In genomic region chr17:16313159-16314090, GRCh38 we compare ENCODE assay signal across 20 cellular contexts. TPM values are rescaled to one million over a fixed set of nuclear protein-coding genes. Genes with fewer than 3 reads are reported as not detected.
DNase-seq lines count a peak whose midpoint lies in the region; ATAC-seq and TF ChIP-seq lines count a peak whose summit lies in the region.
"Had no signal": no experiment of that assay in that cellular context is flagged by ENCODE, and none has a peak within 500 bp of the region (broad histone marks: within the 10 kb centered on the region; RNA-seq: fewer than 3 reads in every experiment).

No MANE protein-coding gene starts in this region.

- dilution Hi-C loops in IMR-90 (cut with HindIII; ENCODE audit: low sequenced_read_pairs, unreplicated experiment): no loop called here

- 0% methylated on average over 1 of the region's 7 CpGs; no CpG with 5 or more reads in 1 of the 2 experiments for WGBS in IMR-90 (ENCODE audit: extremely low coverage in 2 of 2, insufficient read length in 1 of 2), 2 experiments
- 59 to 63% (median 63%) methylated on average over 7 of the region's 7 CpGs for whole genome bisulfite sequencing in ovary, 3 donors

- no peak overlapping the region for H4K8ac ChIP-seq in IMR-90 (ENCODE audit: low read depth in 2 of 2, low read length in 2 of 2)

- intact Hi-C loops in IMR-90 (cut with micrococcal nuclease) (no loop called here), mucosa of descending colon (cut with DNase I, micrococcal nuclease) (no loop called here), A673 (cut with micrococcal nuclease; ENCODE audit: unreplicated experiment) (no loop called here), ovary (cut with DNase I) (no loop called here)
- intact Hi-C loops in activated CD4-positive, alpha-beta T cell treated with anti-CD3 and anti-CD28 coated beads for 36 hours (cut with DNase I, micrococcal nuclease): no loop called here

- H3K27ac Mint-ChIP-seq in central memory CD8-positive, alpha-beta T cell (ENCODE audit: low read depth): peak overlapping the region; percentile 29
- H3K27ac Mint-ChIP-seq in activated CD4-positive, alpha-beta T cell treated with anti-CD3 and anti-CD28 coated beads for 36 hours: no peak overlapping the region
- H3K27ac Mint-ChIP-seq: WTC11 had no signal

- H2BK120ac ChIP-seq in IMR-90 (ENCODE audit: low read depth, low read length): peak overlapping the region; percentile 35; the same call in 1 of the 2 replicates

- no peaks in the 10 kb centered on the region for H3K27me3 Mint-ChIP-seq in central memory CD8-positive, alpha-beta T cell
- no peaks in the 10 kb centered on the region for H3K27me3 Mint-ChIP-seq in activated CD4-positive, alpha-beta T cell treated with anti-CD3 and anti-CD28 coated beads for 36 hours

- CTCF ChIA-PET in IMR-90 (lab: Yijun Ruan, JAX) (interaction anchor here (0.5 to 1.2 kb wide), 2 partner anchors 9 to 1055 kb away, joined by 3 to 5 read pairs; no protein-coding TSS in a partner anchor), A673 (lab: Charles Lee) (no interaction called here)
- CTCF ChIA-PET in activated CD4-positive, alpha-beta T cell treated with anti-CD3 and anti-CD28 coated beads for 36 hours (lab: Charles Lee): interaction anchor here (0.6 to 0.7 kb wide), 2 partner anchors 105 to 194 kb away, joined by 3 read pairs; no protein-coding TSS in a partner anchor

- H3K9me3 ChIP-seq in BLaER1: peaks cover 18% of the 10 kb centered on the region
- no peaks in the 10 kb centered on the region for H3K9me3 ChIP-seq in IMR-90 (ENCODE audit: control insufficient read depth, insufficient read depth, low read length)
- no peaks in the 10 kb centered on the region for H3K9me3 ChIP-seq in mucosa of descending colon
- no peaks in the 10 kb centered on the region for H3K9me3 ChIP-seq in A673 (ENCODE audit: low read depth, low read length, poor library complexity, severe bottlenecking)
- H3K9me3 ChIP-seq in ovary: no peaks in the 10 kb centered on the region
- H3K9me3 ChIP-seq: HAP-1, SK-N-SH, tibial artery had no signal

- POLR2A ChIA-PET in IMR-90 (lab: Charles Lee; ENCODE audit: unreplicated experiment) (interaction anchor here (0.6 kb wide), 1 partner anchor 10 kb away, joined by 3 read pairs; no protein-coding TSS in a partner anchor), A673 (lab: Charles Lee; ENCODE audit: low non-redundant PET) (no interaction called here)
- POLR2A ChIA-PET in activated CD4-positive, alpha-beta T cell treated with anti-CD3 and anti-CD28 coated beads for 36 hours (lab: Charles Lee): no interaction called here

- H4K20me1 ChIP-seq in BLaER1: peaks cover 27% of the 10 kb centered on the region
- H4K20me1 ChIP-seq in IMR-90 (ENCODE audit: insufficient read depth, low read length): peaks cover 5% of the 10 kb centered on the region; the same call in 1 of the 2 replicates

- H3K4me3 ChIP-seq in BLaER1: no peak overlapping the region
- H3K4me3 ChIP-seq in IMR-90 (ENCODE audit: insufficient read depth, low read depth, low read length): no peak overlapping the region
- H3K4me3 ChIP-seq in mucosa of descending colon: no peak overlapping the region
- H3K4me3 ChIP-seq in A673 (ENCODE audit: low read depth, low read length, poor library complexity, severe bottlenecking): no peak overlapping the region
- no peak overlapping the region for H3K4me3 ChIP-seq in ovary
- H3K4me3 ChIP-seq: HAP-1, lung, tibial artery had no signal

- BruUV-seq in IMR-90 (replicated peaks; lab: Mats Ljungman, UMichigan) (no TSS peak), A673 (replicated peaks; lab: Mats Ljungman, UMichigan) (no TSS peak)

- H3K27me3 ChIP-seq in BLaER1 (peaks cover 10% of the 10 kb centered on the region), IMR-90 (ENCODE audit: control insufficient read depth, insufficient read depth, low read length) (no peaks in the 10 kb centered on the region), A673 (replicated peaks; ENCODE audit: insufficient read depth, low read depth, low read length, poor library complexity) (no peaks in the 10 kb centered on the region), ovary (no peaks in the 10 kb centered on the region)
- H3K27me3 ChIP-seq: tibial artery had no signal

- DNase-seq in IMR-90 (peak; percentile 88), mucosa of descending colon (no peak), AML-193 (lab: John Stamatoyannopoulos, UW) (no peak), A673 (ENCODE audit: low spot score) (no peak), ovary (no peak)
- no peak for DNase-seq in central memory CD8-positive, alpha-beta T cell (ENCODE audit: low spot score in 2 of 2)
- DNase-seq in activated CD4-positive, alpha-beta T cell treated with anti-CD3 and anti-CD28 coated beads for 36 hours: no peak
- DNase-seq: effector CD4-positive, alpha-beta T cell; KBM-7; NCI-H1105; right cardiac atrium; SK-N-SH; stimulated activated CD4-positive, alpha-beta T cell treated with anti-CD3 and anti-CD28 coated beads, Interleukin-4, amount 100 ng/mL, for 1 hour; tibial artery had no signal

- H3K23ac ChIP-seq in IMR-90 (ENCODE audit: low read depth, low read length): peak overlapping the region; percentile 34; the same call in 1 of the 2 replicates

- H3K4me1 Mint-ChIP-seq in central memory CD8-positive, alpha-beta T cell: peaks cover 11% of the 10 kb centered on the region
- H3K4me1 Mint-ChIP-seq in activated CD4-positive, alpha-beta T cell treated with anti-CD3 and anti-CD28 coated beads for 36 hours: peaks cover 5% of the 10 kb centered on the region
- H3K4me1 Mint-ChIP-seq: nephron, WTC11 had no signal

- peak; percentile 79 for ATAC-seq in IMR-90 (ENCODE audit: low read depth)
- ATAC-seq in central memory CD8-positive, alpha-beta T cell (replicated peaks; ENCODE audit: extremely low read depth, poor library complexity, severe bottlenecking): no peak
- ATAC-seq in mucosa of descending colon: peak; percentile 87
- ATAC-seq in activated CD4-positive, alpha-beta T cell treated with anti-CD3 and anti-CD28 coated beads for 36 hours: no peak
- ATAC-seq: right cardiac atrium, WTC11 had no signal

- peak overlapping the region; percentile 49; the same call in 1 of the 2 replicates for H3K4ac ChIP-seq in IMR-90 (ENCODE audit: low read depth, low read length)

- no peaks in the 10 kb centered on the region for H3K79me1 ChIP-seq in IMR-90 (ENCODE audit: low read depth in 1 of 2, low read length in 2 of 2)

- peaks cover 7% of the 10 kb centered on the region for H3K9me1 ChIP-seq in IMR-90 (ENCODE audit: insufficient read depth, low read length)

- H3K18ac ChIP-seq in IMR-90 (ENCODE audit: low read depth, low read length): peak overlapping the region; percentile 37; the same call in 1 of the 2 replicates

- H3K9me3 Mint-ChIP-seq in central memory CD8-positive, alpha-beta T cell: no peaks in the 10 kb centered on the region
- no peaks in the 10 kb centered on the region for H3K9me3 Mint-ChIP-seq in activated CD4-positive, alpha-beta T cell treated with anti-CD3 and anti-CD28 coated beads for 36 hours (ENCODE audit: low read depth)

- peak overlapping the region; percentile 27 for H2BK20ac ChIP-seq in IMR-90 (ENCODE audit: low read depth, low read length)

- H4K91ac ChIP-seq in IMR-90 (ENCODE audit: insufficient read depth, low read depth, low read length): no peak overlapping the region

- peak overlapping the region; percentile 23; the same call in 1 of the 3 replicates for H2BK15ac ChIP-seq in IMR-90 (ENCODE audit: low read depth, low read length)

- H3K4me1 ChIP-seq in BLaER1 (peaks cover 32% of the 10 kb centered on the region), IMR-90 (ENCODE audit: control insufficient read depth, insufficient read depth, low read length) (peaks cover 13% of the 10 kb centered on the region), mucosa of descending colon (ENCODE audit: low read depth) (peaks cover 3% of the 10 kb centered on the region), A673 (ENCODE audit: insufficient read depth, low read length, poor library complexity, severe bottlenecking) (no peaks in the 10 kb centered on the region), ovary (ENCODE audit: insufficient read depth) (no peaks in the 10 kb centered on the region)
- H3K4me1 ChIP-seq: HAP-1, tibial artery had no signal

- no peak overlapping the region for H2AK9ac ChIP-seq in IMR-90 (replicated peaks; ENCODE audit: low read depth, low read length, poor library complexity)

- peaks cover 5% of the 10 kb centered on the region for H3K36me3 Mint-ChIP-seq in central memory CD8-positive, alpha-beta T cell (ENCODE audit: insufficient read depth)
- peaks cover 20% of the 10 kb centered on the region for H3K36me3 Mint-ChIP-seq in activated CD4-positive, alpha-beta T cell treated with anti-CD3 and anti-CD28 coated beads for 36 hours (ENCODE audit: low read depth)

- H2BK5ac ChIP-seq in IMR-90 (ENCODE audit: low read depth, low read length, poor library complexity, severe bottlenecking): peak overlapping the region; percentile 42

- no peak overlapping the region for H3K27ac ChIP-seq in BLaER1
- H3K27ac ChIP-seq in IMR-90 (ENCODE audit: insufficient read depth, low read length): peak overlapping the region; percentile 22; the same call in 1 of the 2 replicates
- H3K27ac ChIP-seq in A673 (ENCODE audit: low read depth, low read length, poor library complexity, severe bottlenecking): no peak overlapping the region
- no peak overlapping the region for H3K27ac ChIP-seq in ovary
- H3K27ac ChIP-seq: C4-2B, tibial artery had no signal

- H2AK5ac ChIP-seq in IMR-90 (ENCODE audit: low read depth, low read length): peak overlapping the region; percentile 31; the same call in 1 of the 2 replicates

- H3K36me3 ChIP-seq in BLaER1: peaks cover 41% of the 10 kb centered on the region
- no peaks in the 10 kb centered on the region for H3K36me3 ChIP-seq in IMR-90 (ENCODE audit: control insufficient read depth, insufficient read depth, low read length)
- H3K36me3 ChIP-seq in mucosa of descending colon (ENCODE audit: low read depth): no peaks in the 10 kb centered on the region
- no peaks in the 10 kb centered on the region for H3K36me3 ChIP-seq in A673 (ENCODE audit: insufficient read depth, low read length, poor library complexity, severe bottlenecking)
- H3K36me3 ChIP-seq in ovary: no peaks in the 10 kb centered on the region

- H4K5ac ChIP-seq in IMR-90 (ENCODE audit: low read depth, low read length): 0 out of 2 replicates have a peak overlapping the region, but pooled peaks have one; percentile 4

- H3K9ac ChIP-seq in BLaER1 (no peak overlapping the region), IMR-90 (ENCODE audit: low read depth, low read length) (no peak overlapping the region)
- H3K9ac ChIP-seq: SK-N-SH had no signal

- no peak for TF ChIP-seq EP300 in ovary (IDR thresholded peaks at IDR 0.05)

- TF ChIP-seq RAD21 in IMR-90 (IDR thresholded peaks at IDR 0.05; ENCODE audit: low read length): no peak

- H3K4me2 ChIP-seq in BLaER1: peak overlapping the region; percentile 65
- peak overlapping the region; percentile 45 for H3K4me2 ChIP-seq in IMR-90 (ENCODE audit: low read depth, low read length)
- H3K4me2 ChIP-seq: SK-N-SH had no signal

- no peak overlapping the region for H3K4me3 Mint-ChIP-seq in central memory CD8-positive, alpha-beta T cell
- no peak overlapping the region for H3K4me3 Mint-ChIP-seq in activated CD4-positive, alpha-beta T cell treated with anti-CD3 and anti-CD28 coated beads for 36 hours
- H3K4me3 Mint-ChIP-seq: nephron, WTC11 had no signal

- H3K14ac ChIP-seq in IMR-90 (replicated peaks; ENCODE audit: low read depth, low read length): peak overlapping the region; percentile 56

- no peak for TF ChIP-seq POLR2A in IMR-90 (IDR thresholded peaks at IDR 0.05; ENCODE audit: low read depth, low read length)
- TF ChIP-seq POLR2A in ovary (IDR thresholded peaks at IDR 0.05): no peak

- in situ Hi-C loops in IMR-90 (cut with MboI; ENCODE audit: low sequenced_read_pairs): no loop called here

- H2AFZ ChIP-seq in IMR-90 (replicated peaks; ENCODE audit: low read length, poor library complexity): no peak overlapping the region

- TF ChIP-seq CTCF in IMR-90 (conservative IDR thresholded peaks at IDR 0.05; ENCODE audit: low read depth, low read length) (no peak), mucosa of descending colon (IDR thresholded peaks at IDR 0.05) (no peak), A673 (conservative IDR thresholded peaks at IDR 0.05; ENCODE audit: low read depth, low read length) (no peak), ovary (IDR thresholded peaks at IDR 0.05) (no peak)

- H3K56ac ChIP-seq in IMR-90 (ENCODE audit: extremely low read depth, insufficient read depth, low read length): no peak overlapping the region

RNA-seq across cellular contexts. Expression of gene CENPV, which starts 39.8 kb away (rescaled TPM):
- 35.3 and 38.6 TPM in 2 replicates for total RNA-seq in IMR-90 (2012; rRNA removed)
- 49.8 and 52.2 TPM in 2 replicates for polyA plus RNA-seq in IMR-90 (2012; rRNA removed)
- polyA plus RNA-seq in IMR-90 (2012; cell fraction: cytosol; rRNA removed): 35.9 and 108 TPM in 2 replicates
- polyA plus RNA-seq in IMR-90 (2012; cell fraction: nucleus; rRNA removed; ENCODE audit: low replicate concordance): 35.8 and 72.9 TPM in 2 replicates
- total RNA-seq in mucosa of descending colon: 10 to 100 TPM; 26.9 to 91.5 (median 50.1) TPM
- 100 to 1,000 TPM; 100 to 132 TPM for total RNA-seq in activated CD4-positive, alpha-beta T cell treated with anti-CD3 and anti-CD28 coated beads for 36 hours
- 147 and 166 TPM in 2 replicates for total RNA-seq in A673 (2021)
- total RNA-seq in ovary: 10 to 100 TPM; 18.8 to 38.9 (median 34.0) TPM
- polyA plus RNA-seq in ovary: 10 to 100 TPM; 20.0 to 22.3 TPM

Comparison
In these comparisons a context has a peak if more than half of its experiments do, and no peak if none do; other contexts are left out.
1. ATAC-seq: peak in IMR-90 (single experiment) and mucosa of descending colon (single experiment); none in central memory CD8-positive, alpha-beta T cell (single experiment) and activated CD4-positive, alpha-beta T cell treated with anti-CD3 and anti-CD28 coated beads for 36 hours (single experiment).